In genomic region chr2:85248741-85249524, GRCh38 we compare ENCODE assay signal across 9 cellular contexts.
A peak's percentile ranks its signal among the peaks of the same experiment; 100 is the strongest.
DNase-seq lines count a peak whose midpoint lies in the region; TF ChIP-seq lines count a peak whose summit lies in the region.
"Had no signal": no experiment of that assay in that cellular context is flagged by ENCODE, and none has a peak within 500 bp of the region (broad histone marks: within the 10 kb centered on the region; RNA-seq: fewer than 3 reads in every experiment).

No MANE protein-coding gene starts in this region.

- H3K9me3 ChIP-seq in A673 (ENCODE audit: low read depth, low read length, poor library complexity, severe bottlenecking) (no peaks in the 10 kb centered on the region), endodermal cell (ENCODE audit: control insufficient read depth, low read length) (no peaks in the 10 kb centered on the region), OCI-LY7 (ENCODE audit: low read length) (no peaks in the 10 kb centered on the region), ovary (no peaks in the 10 kb centered on the region)

- no peak overlapping the region for H3K23ac ChIP-seq in mesendoderm (ENCODE audit: low read length)

- no peak for TF ChIP-seq POLR2A in ovary (IDR thresholded peaks at IDR 0.05)

- peak overlapping the region; percentile 50 for H3K27ac Mint-ChIP-seq in endodermal cell

- no peak overlapping the region for H2BK15ac ChIP-seq in mesendoderm (replicated peaks; ENCODE audit: low read depth)

- peak; percentile 51 for DNase-seq in A673 (ENCODE audit: low spot score)
- peak; percentile 43 for DNase-seq in NCI-H1694 (lab: John Stamatoyannopoulos, UW)
- DNase-seq in endodermal cell = no peak
- peak; percentile 61 for DNase-seq in mesendoderm
- DNase-seq in OCI-LY7 (ENCODE audit: low spot score) = no peak
- no peak for DNase-seq in ovary
- DNase-seq in NCI-H1930 (lab: John Stamatoyannopoulos, UW) = no peak
- no peak for DNase-seq in NOMO-1 treated with dmso at 0.1 percent for 144 hours (lab: John Stamatoyannopoulos, UW; ENCODE audit: unreplicated experiment)
- DNase-seq: SW 1271 had no signal

- peaks cover 9% of the 10 kb centered on the region for H3K36me3 Mint-ChIP-seq in endodermal cell (ENCODE audit: low read depth)

- no peak overlapping the region for H2AK5ac ChIP-seq in mesendoderm (ENCODE audit: low read length)

- H2AFZ ChIP-seq in OCI-LY7 (ENCODE audit: low read length) = no peak overlapping the region

- no peak overlapping the region for H2BK120ac ChIP-seq in mesendoderm (ENCODE audit: low read depth, low read length)

- H3K9ac ChIP-seq in endodermal cell (ENCODE audit: extremely low read depth, low read length, poor library complexity, severe bottlenecking) = no peak overlapping the region
- no peak overlapping the region for H3K9ac ChIP-seq in mesendoderm (ENCODE audit: low read length)

- H3K79me1 ChIP-seq in mesendoderm (ENCODE audit: low read length) = no peaks in the 10 kb centered on the region

- no peaks in the 10 kb centered on the region for H3K9me2 ChIP-seq in OCI-LY7 (ENCODE audit: insufficient read depth, low read length)

- POLR2A ChIA-PET in A673 (lab: Charles Lee; ENCODE audit: low non-redundant PET) = interaction anchor here (0.6 kb wide), 1 partner anchor 51 kb away, joined by 3 read pairs; no protein-coding TSS in a partner anchor
- POLR2A ChIA-PET in OCI-LY7 (lab: Charles Lee) = no interaction called here

- H3K4me1 ChIP-seq in A673 (ENCODE audit: insufficient read depth, low read length, poor library complexity, severe bottlenecking) (peaks cover 68% of the 10 kb centered on the region), endodermal cell (ENCODE audit: control insufficient read depth, insufficient read depth, low read length) (peaks cover 11% of the 10 kb centered on the region), mesendoderm (ENCODE audit: control insufficient read depth, low read depth, low read length) (peaks cover 2% of the 10 kb centered on the region), OCI-LY7 (ENCODE audit: insufficient read depth, low read length, poor library complexity, severe bottlenecking) (no peaks in the 10 kb centered on the region), ovary (ENCODE audit: insufficient read depth) (peaks cover 15% of the 10 kb centered on the region)

- H4K8ac ChIP-seq in mesendoderm (ENCODE audit: low read depth, low read length) = no peak overlapping the region

- H3K4ac ChIP-seq in mesendoderm (ENCODE audit: low read depth, low read length) = no peak overlapping the region

- H3K4me1 Mint-ChIP-seq in endodermal cell = peaks cover 81% of the 10 kb centered on the region

- no peak overlapping the region for H3K4me3 ChIP-seq in A673 (ENCODE audit: low read depth, low read length, poor library complexity, severe bottlenecking)
- H3K4me3 ChIP-seq in endodermal cell (ENCODE audit: low read length) = no peak overlapping the region
- no peak overlapping the region for H3K4me3 ChIP-seq in mesendoderm (ENCODE audit: low read length)
- H3K4me3 ChIP-seq in OCI-LY7 (ENCODE audit: low read depth, low read length, poor library complexity, severe bottlenecking) = no peak overlapping the region
- H3K4me3 ChIP-seq in ovary = no peak overlapping the region

- no peak overlapping the region for H2BK5ac ChIP-seq in mesendoderm (ENCODE audit: low read length)

- CTCF ChIA-PET in A673 (lab: Charles Lee) (interaction anchor here (1.5 kb wide), 1 partner anchor 116 kb away, joined by 5 read pairs; no protein-coding TSS in a partner anchor), OCI-LY7 (lab: Charles Lee; ENCODE audit: unreplicated experiment) (no interaction called here)

- H3K27me3 ChIP-seq in A673 (replicated peaks; ENCODE audit: insufficient read depth, low read depth, low read length, poor library complexity) (no peaks in the 10 kb centered on the region), endodermal cell (ENCODE audit: control insufficient read depth, insufficient read depth, low read length, poor library complexity, severe bottlenecking) (no peaks in the 10 kb centered on the region), mesendoderm (ENCODE audit: insufficient read depth, low read length, poor library complexity) (no peaks in the 10 kb centered on the region), ovary (no peaks in the 10 kb centered on the region)

- H3K4me2 ChIP-seq in mesendoderm (ENCODE audit: low read length) = no peak overlapping the region
- no peak overlapping the region for H3K4me2 ChIP-seq in OCI-LY7 (ENCODE audit: low read length)

- H4K5ac ChIP-seq in mesendoderm (ENCODE audit: low read length) = no peak overlapping the region

- no peaks in the 10 kb centered on the region for H4K20me1 ChIP-seq in OCI-LY7 (ENCODE audit: insufficient read depth, low read length)

- H3K79me2 ChIP-seq in mesendoderm (ENCODE audit: control insufficient read depth, insufficient read depth, low read length) = no peaks in the 10 kb centered on the region
- no peaks in the 10 kb centered on the region for H3K79me2 ChIP-seq in OCI-LY7 (ENCODE audit: insufficient read depth, low read depth, low read length)

- H3K18ac ChIP-seq in mesendoderm (ENCODE audit: low read length) = no peak overlapping the region

- TF ChIP-seq CTCF in A673 (conservative IDR thresholded peaks at IDR 0.05; ENCODE audit: low read depth, low read length) (no peak), endodermal cell (conservative IDR thresholded peaks at IDR 0.05) (no peak), OCI-LY7 (conservative IDR thresholded peaks at IDR 0.05; ENCODE audit: low read length) (no peak), ovary (IDR thresholded peaks at IDR 0.05) (no peak)

- WGBS in endodermal cell (ENCODE audit: insufficient coverage in 1 of 2, insufficient read length in 1 of 2), 2 experiments = 72 to 73% methylated on average over 5 to 7 of the region's 7 CpGs
- no CpG with 5 or more reads among the region's 7 CpGs for WGBS in mesendoderm (ENCODE audit: extremely low coverage, insufficient coverage, low lambda C conversion rate)
- WGBS in ovary, 3 donors = 6 to 9% (median 7%) methylated on average over 7 of the region's 7 CpGs

- no peaks in the 10 kb centered on the region for H3K9me3 Mint-ChIP-seq in endodermal cell

- no peaks in the 10 kb centered on the region for H3K27me3 Mint-ChIP-seq in endodermal cell (ENCODE audit: insufficient read depth)

- intact Hi-C loops in A673 (cut with micrococcal nuclease; ENCODE audit: unreplicated experiment) = no loop called here
- intact Hi-C loops in OCI-LY7 (cut with micrococcal nuclease; ENCODE audit: unreplicated experiment) = no loop called here
- intact Hi-C loops in ovary (cut with DNase I) = no loop called here

- H3K27ac ChIP-seq in A673 (ENCODE audit: low read depth, low read length, poor library complexity, severe bottlenecking) (peak overlapping the region; percentile 58), endodermal cell (ENCODE audit: low read depth, low read length) (no peak overlapping the region), mesendoderm (ENCODE audit: low read depth, low read length) (no peak overlapping the region), OCI-LY7 (ENCODE audit: low read depth, low read length, poor library complexity, severe bottlenecking) (no peak overlapping the region), ovary (peak overlapping the region in 1 of 2 donors; percentile 50)

- H3K36me3 ChIP-seq in A673 (ENCODE audit: insufficient read depth, low read length, poor library complexity, severe bottlenecking) (no peaks in the 10 kb centered on the region), endodermal cell (ENCODE audit: control insufficient read depth, insufficient read depth, low read length) (peaks cover 14% of the 10 kb centered on the region), mesendoderm (ENCODE audit: control insufficient read depth, insufficient read depth, low read length) (no peaks in the 10 kb centered on the region), OCI-LY7 (ENCODE audit: insufficient read depth, low read length) (no peaks in the 10 kb centered on the region), ovary (no peaks in the 10 kb centered on the region)

- no peak for TF ChIP-seq EP300 in ovary (IDR thresholded peaks at IDR 0.05)

- no peak overlapping the region for H3K4me3 Mint-ChIP-seq in endodermal cell

- no TSS peak for BruUV-seq in A673 (replicated peaks; lab: Mats Ljungman, UMichigan)
- no TSS peak for BruUV-seq in OCI-LY7 (replicated peaks; lab: Mats Ljungman, UMichigan)

- no peak overlapping the region for H3K56ac ChIP-seq in mesendoderm (ENCODE audit: low read length)

Comparison
In these comparisons a context has a peak if more than half of its experiments do, and no peak if none do; other contexts are left out.
1. DNase-seq: peak in A673 (single experiment), NCI-H1694 (single experiment) and mesendoderm (single experiment); none in endodermal cell (single experiment), OCI-LY7 (single experiment), ovary (0 of 5), NCI-H1930 (0 of 2) and NOMO-1 treated with dmso at 0.1 percent for 144 hours (single experiment).